ENCODE assay signal across 10 cellular contexts in the genomic region with DNA sequence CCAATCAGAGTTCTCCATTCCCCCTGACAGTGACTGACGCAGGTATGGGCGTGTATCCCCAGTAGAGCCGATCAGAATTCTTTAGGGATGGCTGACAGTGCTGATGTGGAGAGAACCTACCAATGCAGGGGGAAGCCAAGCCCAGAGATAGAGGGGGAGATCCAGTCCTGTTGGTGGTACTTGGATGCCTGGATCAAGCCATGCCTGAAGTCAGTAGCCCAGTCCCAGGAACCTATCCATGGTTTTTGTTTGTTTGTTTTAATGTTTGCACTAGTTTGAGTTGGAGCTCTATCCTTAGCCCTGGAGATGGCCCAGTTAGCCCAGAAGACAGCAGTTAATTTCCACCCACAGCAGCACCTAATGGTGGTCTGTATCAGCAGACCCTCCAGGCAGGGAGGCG. TPM values are rescaled to one million over a fixed set of nuclear protein-coding genes. Genes with fewer than 3 reads are reported as not detected.
"Had no signal": no experiment of that assay in that cellular context is flagged by ENCODE, and none has a peak within 500 bp of the region (broad histone marks: within the 10 kb centered on the region; RNA-seq: fewer than 3 reads in every experiment).

No MANE protein-coding gene starts in this region.

- FAIRE-seq: HTR-8/SVneo, K562 had no signal

- H3K27ac ChIP-seq: HL-60, KMS-11 had no signal

- H3K4me2 ChIP-seq: KMS-11 had no signal

- ATAC-seq: K562 had no signal

- H3K4me3 ChIP-seq: K562 had no signal

- H3K9ac ChIP-seq: KMS-11 had no signal

- DNase-seq: IMR-90, KBM-7, KG1 had no signal

RNA-seq across cellular contexts. Expression of a gene that starts 40.2 kb away (rescaled TPM):
- total RNA-seq: HT-29, HT1080, IMR-90, K562 had no signal
- polyA plus RNA-seq: IgD-negative memory B cell, IMR-90, K562 had no signal
